In the genomic region with DNA sequence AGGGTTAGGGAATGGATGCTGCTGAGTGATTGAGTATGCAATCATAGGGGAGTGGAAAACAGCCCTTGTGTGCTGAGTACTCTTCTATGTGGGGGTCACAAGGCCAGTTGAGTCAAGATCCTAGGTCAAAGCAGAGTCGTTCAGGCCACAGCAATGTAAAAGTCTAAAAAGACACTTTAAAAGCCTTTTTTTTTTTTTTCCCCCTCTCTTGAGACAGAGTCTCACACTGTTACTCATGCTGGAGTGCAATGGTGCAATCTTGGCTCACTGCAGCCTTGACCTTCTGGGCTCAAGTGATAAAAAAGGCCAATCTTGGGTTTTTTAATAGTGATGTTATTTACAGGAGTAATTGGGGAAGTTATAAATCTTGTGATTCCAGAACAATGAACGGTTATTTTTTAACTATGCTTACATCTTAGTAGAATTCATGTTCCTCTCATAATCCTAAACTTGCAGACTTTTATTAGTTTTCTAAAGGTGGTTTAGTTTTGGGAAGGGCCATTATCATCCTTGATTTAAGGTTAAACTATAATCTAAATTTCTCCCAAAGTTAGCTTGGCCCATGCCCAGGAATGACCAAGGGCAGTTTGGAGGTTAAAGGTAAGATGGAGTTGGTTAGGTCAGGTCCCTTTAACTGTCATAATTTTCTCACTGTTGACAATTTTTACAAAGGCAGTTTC, we compare ENCODE assay signal across 25 cellular contexts.
DNase-seq lines count a peak whose midpoint lies in the region; ATAC-seq, FAIRE-seq and TF ChIP-seq lines count a peak whose summit lies in the region.
"Had no signal": no experiment of that assay in that cellular context is flagged by ENCODE, and none has a peak within 500 bp of the region (broad histone marks: within the 10 kb centered on the region; RNA-seq: fewer than 3 reads in every experiment).

No MANE protein-coding gene starts in this region.

- H3K9me3 Mint-ChIP-seq in stimulated activated naive B cell treated with anti-CD40 and anti-IgM and Interleukin-4, amounts not matched to agents 10 μg/mL and 1 μg/mL and 100 μg/mL, for 72 hours, result no peaks in the 10 kb centered on the region
- H3K9me3 Mint-ChIP-seq: activated CD4-positive, alpha-beta memory T cell treated with anti-CD3 and anti-CD28 coated beads, Interleukin-2, amount 10 ng/mL, durations not matched to agents 7 days and 5 days; WTC11 had no signal

- BruUV-seq in IMR-90 (replicated peaks; lab: Mats Ljungman, UMichigan), result no TSS peak

- no peak overlapping the region for H3K56ac ChIP-seq in IMR-90 (ENCODE audit: extremely low read depth, insufficient read depth, low read length)

- intact Hi-C loops in IMR-90 (cut with micrococcal nuclease) (no loop called here), kidney (cut with DNase I) (no loop called here), posterior vena cava (cut with DNase I) (no loop called here)

- dilution Hi-C loops in IMR-90 (cut with HindIII; ENCODE audit: low sequenced_read_pairs, unreplicated experiment), result no loop called here

- H3K9me3 ChIP-seq in IMR-90 (ENCODE audit: control insufficient read depth, insufficient read depth, low read length) (no peaks in the 10 kb centered on the region), kidney (ENCODE audit: control insufficient read depth in 1 of 2, low read length in 2 of 2) (no peaks in the 10 kb centered on the region)
- H3K9me3 ChIP-seq: Caco-2, heart right ventricle, testis had no signal

- H3K9me1 ChIP-seq in IMR-90 (ENCODE audit: insufficient read depth, low read length), result 0 out of 2 replicates have a peak, but pooled peaks cover 3% of the 10 kb centered on the region

- no peaks in the 10 kb centered on the region for H3K36me3 Mint-ChIP-seq in stimulated activated naive B cell treated with anti-CD40 and anti-IgM and Interleukin-4, amounts not matched to agents 10 μg/mL and 1 μg/mL and 100 μg/mL, for 72 hours
- H3K36me3 Mint-ChIP-seq: activated naive CD8-positive, alpha-beta T cell; WTC11 had no signal

- POLR2A ChIA-PET in BJ (lab: Charles Lee), result no interaction called here
- POLR2A ChIA-PET in IMR-90 (lab: Charles Lee; ENCODE audit: unreplicated experiment), result no interaction called here

- H3K27ac Mint-ChIP-seq in stimulated activated naive B cell treated with anti-CD40 and anti-IgM and Interleukin-4, amounts not matched to agents 10 μg/mL and 1 μg/mL and 100 μg/mL, for 72 hours, result no peak overlapping the region
- H3K27ac Mint-ChIP-seq: activated CD4-positive, alpha-beta memory T cell treated with anti-CD3 and anti-CD28 coated beads, Interleukin-2, amount 10 ng/mL, durations not matched to agents 7 days and 5 days; activated naive CD8-positive, alpha-beta T cell; WTC11 had no signal

- H3K36me3 ChIP-seq in BJ (ENCODE audit: control insufficient read depth, insufficient read depth, low read length), result no peaks in the 10 kb centered on the region
- no peaks in the 10 kb centered on the region for H3K36me3 ChIP-seq in IMR-90 (ENCODE audit: control insufficient read depth, insufficient read depth, low read length)
- no peaks in the 10 kb centered on the region for H3K36me3 ChIP-seq in kidney (ENCODE audit: control insufficient read depth in 1 of 2, insufficient read depth in 2 of 2, low read length in 2 of 2)
- H3K36me3 ChIP-seq: heart right ventricle had no signal

- peaks cover 2% of the 10 kb centered on the region; the same call in 1 of the 2 replicates for H3K4me1 ChIP-seq in IMR-90 (ENCODE audit: control insufficient read depth, insufficient read depth, low read length)
- peaks cover 0 to 2% of the 10 kb centered on the region in 2 donors for H3K4me1 ChIP-seq in kidney (ENCODE audit: control insufficient read depth in 1 of 2, insufficient read depth in 1 of 2, low read depth in 1 of 2, low read length in 2 of 2)
- H3K4me1 ChIP-seq: testis had no signal

- H3K4me3 ChIP-seq in BJ (ENCODE audit: low read depth, low read length) (no peak overlapping the region), IMR-90 (ENCODE audit: insufficient read depth, low read depth, low read length) (no peak overlapping the region), kidney (ENCODE audit: low read length in 2 of 2) (no peak overlapping the region)
- H3K4me3 ChIP-seq: dorsolateral prefrontal cortex, heart right ventricle, testis had no signal

- no peak overlapping the region for H3K18ac ChIP-seq in IMR-90 (ENCODE audit: low read depth, low read length)

- H2BK20ac ChIP-seq in IMR-90 (ENCODE audit: low read depth, low read length), result no peak overlapping the region

- WGBS in IMR-90 (ENCODE audit: extremely low coverage in 2 of 2, insufficient read length in 1 of 2), 2 experiments, result no CpG with 5 or more reads among the region's 2 CpGs

- H3K4ac ChIP-seq in IMR-90 (ENCODE audit: low read depth, low read length), result no peak overlapping the region

- no peak overlapping the region for H2AK5ac ChIP-seq in IMR-90 (ENCODE audit: low read depth, low read length)

- CTCF ChIA-PET in BJ (lab: Yijun Ruan, JAX), result interaction anchor here (1.5 kb wide), 1 partner anchor 170 kb away, joined by 4 read pairs; no protein-coding TSS in a partner anchor
- CTCF ChIA-PET in IMR-90 (lab: Yijun Ruan, JAX), result no interaction called here

- FAIRE-seq in kidney (lab: Jason Lieb, UNC) (no peak), frontal cortex (lab: Jason Lieb, UNC) (no peak)
- FAIRE-seq: G401.6, H1, keratinocyte had no signal

- H4K5ac ChIP-seq in IMR-90 (ENCODE audit: low read depth, low read length), result no peak overlapping the region

- H4K91ac ChIP-seq in IMR-90 (ENCODE audit: insufficient read depth, low read depth, low read length), result no peak overlapping the region

- H4K8ac ChIP-seq in IMR-90 (ENCODE audit: low read depth in 2 of 2, low read length in 2 of 2), result no peak overlapping the region

- H3K79me1 ChIP-seq in IMR-90 (ENCODE audit: low read depth in 1 of 2, low read length in 2 of 2), result no peaks in the 10 kb centered on the region

- no peak overlapping the region for H3K4me3 Mint-ChIP-seq in stimulated activated naive B cell treated with anti-CD40 and anti-IgM and Interleukin-4, amounts not matched to agents 10 μg/mL and 1 μg/mL and 100 μg/mL, for 72 hours
- H3K4me3 Mint-ChIP-seq: activated CD4-positive, alpha-beta memory T cell treated with anti-CD3 and anti-CD28 coated beads, Interleukin-2, amount 10 ng/mL, durations not matched to agents 7 days and 5 days; activated naive CD8-positive, alpha-beta T cell; WTC11 had no signal

- H3K27me3 Mint-ChIP-seq in stimulated activated naive B cell treated with anti-CD40 and anti-IgM and Interleukin-4, amounts not matched to agents 10 μg/mL and 1 μg/mL and 100 μg/mL, for 72 hours, result no peaks in the 10 kb centered on the region
- H3K27me3 Mint-ChIP-seq: activated naive CD8-positive, alpha-beta T cell had no signal

- in situ Hi-C loops in IMR-90 (cut with MboI; ENCODE audit: low sequenced_read_pairs), result no loop called here

- no peak for TF ChIP-seq RAD21 in IMR-90 (IDR thresholded peaks at IDR 0.05; ENCODE audit: low read length)

- H3K4me1 Mint-ChIP-seq in stimulated activated naive B cell treated with anti-CD40 and anti-IgM and Interleukin-4, amounts not matched to agents 10 μg/mL and 1 μg/mL and 100 μg/mL, for 72 hours, result peaks cover 17 to 34% of the 10 kb centered on the region in 2 donors
- H3K4me1 Mint-ChIP-seq: WTC11 had no signal

- no peak overlapping the region for H3K4me2 ChIP-seq in IMR-90 (ENCODE audit: low read depth, low read length)

- TF ChIP-seq CTCF in BJ (IDR thresholded peaks at IDR 0.05; ENCODE audit: insufficient read depth, low read depth, low read length) (no peak), IMR-90 (conservative IDR thresholded peaks at IDR 0.05; ENCODE audit: low read depth, low read length) (no peak), kidney (IDR thresholded peaks at IDR 0.05; ENCODE audit: borderline replicate concordance, extremely low read depth, insufficient read depth) (no peak)

- no peak overlapping the region for H2BK15ac ChIP-seq in IMR-90 (ENCODE audit: low read depth, low read length)

- H3K14ac ChIP-seq in IMR-90 (replicated peaks; ENCODE audit: low read depth, low read length), result no peak overlapping the region

- H3K9ac ChIP-seq in IMR-90 (ENCODE audit: low read depth, low read length) (no peak overlapping the region; the same call in 1 of the 2 replicates), kidney (ENCODE audit: low read length in 2 of 2) (no peak overlapping the region)

- DNase-seq in BJ (ENCODE audit: low read depth) (peak; percentile 44), IMR-90 (no peak), amniotic epithelial cell (ENCODE audit: low read depth) (peak; percentile 67), kidney (peak; percentile 51), frontal cortex (ENCODE audit: low spot score in 2 of 2) (no peak), GOT3 (lab: John Stamatoyannopoulos, UW) (no peak), posterior vena cava (ENCODE audit: low spot score) (no peak)
- no peak for DNase-seq in stimulated activated naive B cell treated with anti-CD40 and anti-IgM and Interleukin-4, amounts not matched to agents 10 μg/mL and 1 μg/mL and 100 μg/mL, for 72 hours
- DNase-seq: activated CD4-positive, alpha-beta memory T cell treated with anti-CD3 and anti-CD28 coated beads, Interleukin-2, amount 10 ng/mL, durations not matched to agents 7 days and 5 days; activated T-cell treated with anti-CD3 and anti-CD28 coated beads, Interleukin-2, amount 50 U/mL, for 48 hours; Caco-2; dorsolateral prefrontal cortex; heart right ventricle; KG1; NCI-H1417 treated with DMSO at 0.1 percent for 48 hours; NCI-H2171; NCI-H774; RPMI8226; T-helper 1 cell; testis had no signal

- no peaks in the 10 kb centered on the region for H4K20me1 ChIP-seq in IMR-90 (ENCODE audit: insufficient read depth, low read length)

- H2BK5ac ChIP-seq in IMR-90 (ENCODE audit: low read depth, low read length, poor library complexity, severe bottlenecking), result no peak overlapping the region

- no peak overlapping the region for H2BK120ac ChIP-seq in IMR-90 (ENCODE audit: low read depth, low read length)

- H2AFZ ChIP-seq in IMR-90 (replicated peaks; ENCODE audit: low read length, poor library complexity), result no peak overlapping the region

- H3K23ac ChIP-seq in IMR-90 (ENCODE audit: low read depth, low read length), result no peak overlapping the region

- ATAC-seq in IMR-90 (ENCODE audit: low read depth), result peak; percentile 44; the same call in 1 of the 2 replicates
- ATAC-seq in stimulated activated naive B cell treated with anti-CD40 and anti-IgM and Interleukin-4, amounts not matched to agents 10 μg/mL and 1 μg/mL and 100 μg/mL, for 72 hours (replicated peaks), result no peak
- ATAC-seq: WTC11 had no signal

- TF ChIP-seq POLR2A in IMR-90 (IDR thresholded peaks at IDR 0.05; ENCODE audit: low read depth, low read length), result no peak

- H2AK9ac ChIP-seq in IMR-90 (replicated peaks; ENCODE audit: low read depth, low read length, poor library complexity), result no peak overlapping the region

- H3K27me3 ChIP-seq in BJ (ENCODE audit: control insufficient read depth, insufficient read depth, low read length), result no peaks in the 10 kb centered on the region
- H3K27me3 ChIP-seq in IMR-90 (ENCODE audit: control insufficient read depth, insufficient read depth, low read length), result no peaks in the 10 kb centered on the region; the same call in 1 of the 2 replicates
- H3K27me3 ChIP-seq: dorsolateral prefrontal cortex, heart right ventricle, testis had no signal

- H3K27ac ChIP-seq in IMR-90 (ENCODE audit: insufficient read depth, low read length) (no peak overlapping the region), kidney (ENCODE audit: low read depth in 2 of 2, low read length in 2 of 2) (no peak overlapping the region)
- H3K27ac ChIP-seq: testis had no signal

TF ChIP-seq in IMR-90, 13 proteins besides CTCF, POLR2A, EP300 and RAD21 (continues in another document):
- TF ChIP-seq CEBPB (IDR thresholded peaks at IDR 0.05; ENCODE audit: low read depth, low read length), result peak; percentile 61; the same call in 1 of the 2 replicates

Comparison
In these comparisons a context has a peak if more than half of its experiments do, and no peak if none do; other contexts are left out.
1. DNase-seq: peak in BJ (single experiment), amniotic epithelial cell (single experiment) and kidney (single experiment); none in IMR-90 (single experiment), frontal cortex (0 of 2), GOT3 (single experiment), stimulated activated naive B cell treated with anti-CD40 and anti-IgM and Interleukin-4, amounts not matched to agents 10 μg/mL and 1 μg/mL and 100 μg/mL, for 72 hours (single experiment) and posterior vena cava (single experiment).